8 cellular contexts compared by ENCODE assay signal in the genomic region with DNA sequence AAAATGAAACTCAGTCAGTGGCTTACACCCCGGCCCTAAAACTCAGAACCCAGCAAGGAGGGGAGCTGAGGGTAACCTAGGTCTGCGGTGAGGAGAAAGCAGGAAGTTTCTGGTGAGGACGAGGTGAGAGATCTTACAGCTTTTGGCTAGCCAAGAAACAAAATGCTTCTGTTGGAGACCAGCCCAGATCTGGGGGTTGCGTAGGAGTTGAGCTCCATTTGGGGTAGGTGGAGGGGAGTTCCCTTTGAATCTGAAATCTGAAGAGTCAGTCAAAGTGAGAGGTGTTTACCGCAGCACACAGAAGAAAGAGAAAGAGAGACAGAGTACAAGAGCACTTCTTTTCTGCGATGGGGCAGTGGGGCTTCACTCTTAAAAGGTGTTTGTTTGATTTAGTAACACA. TPM values are rescaled to one million over a fixed set of nuclear protein-coding genes. Genes with fewer than 3 reads are reported as not detected.
DNase-seq lines count a peak whose midpoint lies in the region; ATAC-seq and TF ChIP-seq lines count a peak whose summit lies in the region.

No MANE protein-coding gene starts in this region.

- in situ Hi-C loops in Panc1 (cut with HindIII; ENCODE audit: low pct_unique_long_range_greater_than_20kb, low sequenced_read_pairs): no loop called here

- CTCF ChIA-PET in Panc1 (lab: Charles Lee) (no interaction called here), Caco-2 (lab: Charles Lee) (interaction anchor here (1.2 kb wide), 1 partner anchor 10 kb away, joined by 3 read pairs; no protein-coding TSS in a partner anchor)

- H3K9me3 Mint-ChIP-seq in activated naive CD8-positive, alpha-beta T cell treated with anti-CD3 and anti-CD28 coated beads for 36 hours: peaks cover 3% of the 10 kb centered on the region
- H3K9me3 Mint-ChIP-seq in Caco-2 (ENCODE audit: unreplicated experiment) (peaks cover 8% of the 10 kb centered on the region), endodermal cell (no peaks in the 10 kb centered on the region)

- peaks cover 40% of the 10 kb centered on the region for H3K4me1 Mint-ChIP-seq in activated naive CD8-positive, alpha-beta T cell treated with anti-CD3 and anti-CD28 coated beads for 36 hours
- H3K4me1 Mint-ChIP-seq in Caco-2 (ENCODE audit: low read depth, unreplicated experiment) (peaks cover 20% of the 10 kb centered on the region), endodermal cell (peaks cover 24% of the 10 kb centered on the region)

- peaks cover 66% of the 10 kb centered on the region for H3K27me3 Mint-ChIP-seq in activated naive CD8-positive, alpha-beta T cell treated with anti-CD3 and anti-CD28 coated beads for 36 hours
- H3K27me3 Mint-ChIP-seq in Caco-2 (ENCODE audit: insufficient read depth, unreplicated experiment) (no peaks in the 10 kb centered on the region), endodermal cell (ENCODE audit: insufficient read depth) (no peaks in the 10 kb centered on the region)

- H3K4me3 Mint-ChIP-seq in activated naive CD8-positive, alpha-beta T cell treated with anti-CD3 and anti-CD28 coated beads for 36 hours: no peak overlapping the region
- H3K4me3 Mint-ChIP-seq in Caco-2 (ENCODE audit: unreplicated experiment) (no peak overlapping the region), endodermal cell (no peak overlapping the region)

- peak; percentile 77 for DNase-seq in GM06990 (ENCODE audit: extremely low read depth, insufficient read length)
- no peak for DNase-seq in Panc1 (ENCODE audit: low read depth, low spot score)
- peak; percentile 83 for DNase-seq in activated naive CD8-positive, alpha-beta T cell treated with anti-CD3 and anti-CD28 coated beads for 36 hours
- peak; percentile 86 for DNase-seq in stimulated activated CD4-positive, alpha-beta T cell treated with anti-CD3 and anti-CD28 coated beads, Interleukin-4, amount 100 ng/mL, for 24 hours
- DNase-seq in Caco-2: no peak
- DNase-seq in NCI-H510A treated with DMSO at 0.1 percent for 48 hours (lab: John Stamatoyannopoulos, UW): no peak
- no peak for DNase-seq in endodermal cell

- H3K36me3 Mint-ChIP-seq in activated naive CD8-positive, alpha-beta T cell treated with anti-CD3 and anti-CD28 coated beads for 36 hours: peaks cover 3% of the 10 kb centered on the region
- H3K36me3 Mint-ChIP-seq in Caco-2 (ENCODE audit: insufficient read depth, unreplicated experiment): no peaks in the 10 kb centered on the region
- no peaks in the 10 kb centered on the region for H3K36me3 Mint-ChIP-seq in endodermal cell (ENCODE audit: low read depth)

- WGBS in endodermal cell (ENCODE audit: insufficient coverage in 1 of 2, insufficient read length in 1 of 2), 2 experiments: 88 to 91% methylated on average over 6 of the region's 6 CpGs

- ATAC-seq in HG02610 (IDR thresholded peaks at IDR 0.05; ENCODE audit: unreplicated experiment): peak; percentile 89
- ATAC-seq in Panc1: no peak

- H3K27ac ChIP-seq in Panc1 (ENCODE audit: low read length) (peak overlapping the region; percentile 57; the same call in 1 of the 2 replicates), endodermal cell (ENCODE audit: low read depth, low read length) (no peak overlapping the region)

- peaks cover 24% of the 10 kb centered on the region for H3K4me1 ChIP-seq in Panc1 (ENCODE audit: control insufficient read depth, insufficient read depth, low read length)
- H3K4me1 ChIP-seq in Caco-2: peaks cover 21% of the 10 kb centered on the region
- peaks cover 3% of the 10 kb centered on the region for H3K4me1 ChIP-seq in endodermal cell (ENCODE audit: control insufficient read depth, insufficient read depth, low read length)

- no peaks in the 10 kb centered on the region for H3K27me3 ChIP-seq in GM06990 (replicated peaks; ENCODE audit: control insufficient read depth, insufficient read depth, low read length)
- no peaks in the 10 kb centered on the region for H3K27me3 ChIP-seq in Panc1 (ENCODE audit: control insufficient read depth, insufficient read depth, low read length)
- H3K27me3 ChIP-seq in Caco-2 (replicated peaks; ENCODE audit: control insufficient read depth, insufficient read depth, low read length): no peaks in the 10 kb centered on the region
- no peaks in the 10 kb centered on the region for H3K27me3 ChIP-seq in endodermal cell (ENCODE audit: control insufficient read depth, insufficient read depth, low read length, poor library complexity, severe bottlenecking)

- peak overlapping the region; percentile 75 for H3K27ac Mint-ChIP-seq in activated naive CD8-positive, alpha-beta T cell treated with anti-CD3 and anti-CD28 coated beads for 36 hours
- H3K27ac Mint-ChIP-seq in Caco-2 (ENCODE audit: unreplicated experiment) (no peak overlapping the region), endodermal cell (no peak overlapping the region)

- BruUV-seq in Panc1 (replicated peaks; lab: Mats Ljungman, UMichigan) (no TSS peak), Caco-2 (replicated peaks; lab: Mats Ljungman, UMichigan) (no TSS peak)

- H3K9me3 ChIP-seq in Panc1 (ENCODE audit: control insufficient read depth, insufficient read depth, low read depth, low read length) (no peaks in the 10 kb centered on the region; the same call in 1 of the 2 replicates), Caco-2 (no peaks in the 10 kb centered on the region), endodermal cell (ENCODE audit: control insufficient read depth, low read length) (no peaks in the 10 kb centered on the region)

- TF ChIP-seq CTCF in GM06990 (IDR thresholded peaks at IDR 0.05; ENCODE audit: insufficient read depth, low read length, poor library complexity, severe bottlenecking): no peak
- no peak for TF ChIP-seq CTCF in Panc1 (IDR thresholded peaks at IDR 0.05)
- TF ChIP-seq CTCF in Caco-2 (IDR thresholded peaks at IDR 0.05; ENCODE audit: insufficient read depth in 1 of 2, low read depth in 1 of 2, low read length in 1 of 2, severe bottlenecking in 1 of 2, unreplicated experiment in 1 of 2): no peak
- no peak for TF ChIP-seq CTCF in endodermal cell (conservative IDR thresholded peaks at IDR 0.05)

- no peak overlapping the region for H3K4me3 ChIP-seq in GM06990 (replicated peaks; ENCODE audit: low read depth, low read length)
- no peak overlapping the region for H3K4me3 ChIP-seq in Panc1 (ENCODE audit: low read depth in 2 of 2, low read length in 2 of 2)
- no peak overlapping the region for H3K4me3 ChIP-seq in Caco-2 (ENCODE audit: low read depth, low read length)
- no peak overlapping the region for H3K4me3 ChIP-seq in endodermal cell (ENCODE audit: low read length)

- intact Hi-C loops in Panc1 (cut with micrococcal nuclease; ENCODE audit: unreplicated experiment): loop anchor here (10.0 kb wide), 1 partner anchor 244 kb away; no protein-coding TSS in a partner anchor
- intact Hi-C loops in Caco-2 (cut with micrococcal nuclease; ENCODE audit: unreplicated experiment): no loop called here

- H3K9ac ChIP-seq in endodermal cell (ENCODE audit: extremely low read depth, low read length, poor library complexity, severe bottlenecking): no peak overlapping the region

- POLR2A ChIA-PET in Panc1 (lab: Charles Lee) (no interaction called here), Caco-2 (lab: Charles Lee) (no interaction called here)

- H3K36me3 ChIP-seq in GM06990 (ENCODE audit: control insufficient read depth, insufficient read depth, low read length) (no peaks in the 10 kb centered on the region), Panc1 (ENCODE audit: control insufficient read depth, insufficient read depth, low read length) (no peaks in the 10 kb centered on the region), Caco-2 (ENCODE audit: control insufficient read depth, insufficient read depth, low read length) (no peaks in the 10 kb centered on the region), endodermal cell (ENCODE audit: control insufficient read depth, insufficient read depth, low read length) (no peaks in the 10 kb centered on the region)

RNA-seq across cellular contexts. Expression of a gene that starts 29.6 kb away (rescaled TPM):
- total RNA-seq in Panc1 (2021; ENCODE audit: unreplicated experiment) (0.51 TPM), Caco-2 (2022) (0.11 and 0.21 TPM in 2 replicates), endodermal cell (under 1 TPM in 1 of 2 donors, not detected in 1; 0.22 TPM)
- 0.17 TPM for polyA plus RNA-seq in Panc1 (2012; ENCODE audit: insufficient read length)
- not detected for total RNA-seq in activated naive CD8-positive, alpha-beta T cell treated with anti-CD3 and anti-CD28 coated beads for 36 hours
- not detected for polyA plus RNA-seq in endodermal cell (2013, experiment 1 of 2)
- not detected for polyA plus RNA-seq in endodermal cell (2013, experiment 2 of 2)

Comparison
In these comparisons a context has a peak if more than half of its experiments do, and no peak if none do; other contexts are left out.
1. DNase-seq: peak in GM06990 (single experiment), activated naive CD8-positive, alpha-beta T cell treated with anti-CD3 and anti-CD28 coated beads for 36 hours (single experiment) and stimulated activated CD4-positive, alpha-beta T cell treated with anti-CD3 and anti-CD28 coated beads, Interleukin-4, amount 100 ng/mL, for 24 hours (single experiment); none in Panc1 (single experiment), Caco-2 (0 of 2), NCI-H510A treated with DMSO at 0.1 percent for 48 hours (single experiment) and endodermal cell (single experiment).